ENCODE assay signal across 1 cellular context in the genomic region with DNA sequence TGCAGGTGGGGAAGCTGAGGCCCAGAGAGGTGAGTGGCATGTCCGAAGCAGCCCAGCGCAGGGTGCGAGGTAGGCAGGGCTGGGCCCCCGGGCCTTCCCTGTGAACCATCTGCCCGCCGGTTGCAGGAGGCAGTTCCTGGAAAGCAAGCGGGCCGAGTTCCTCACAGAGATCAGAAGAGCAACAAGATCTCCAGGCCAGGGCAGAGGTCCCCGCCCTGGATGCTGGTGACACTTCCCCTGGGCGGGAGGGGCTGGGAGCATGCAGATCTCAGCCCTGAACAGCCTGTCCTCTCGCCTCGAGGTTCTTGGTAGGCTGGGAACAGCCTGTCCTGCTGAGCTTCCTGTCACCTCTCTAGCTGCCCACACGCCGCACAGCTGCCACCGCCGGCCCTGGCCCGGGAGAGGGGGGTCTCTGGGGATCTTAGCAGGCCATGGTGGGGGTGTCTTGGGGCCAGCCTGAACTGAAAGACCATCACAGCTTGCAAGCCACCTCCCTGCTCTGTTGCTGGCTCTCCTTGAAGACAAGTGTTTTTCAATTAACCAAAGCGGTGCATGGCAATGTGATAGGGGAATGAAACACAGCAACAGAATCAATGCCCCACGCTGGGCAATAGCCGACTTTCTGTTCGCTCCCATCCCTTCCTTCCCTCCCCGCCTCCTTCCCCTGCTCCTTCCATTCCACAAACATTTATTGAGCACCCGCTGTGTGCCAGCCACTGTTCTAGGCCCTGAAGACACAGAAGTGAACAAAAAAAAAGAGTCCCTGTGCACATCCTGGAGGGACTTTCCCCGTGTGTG.
TF ChIP-seq lines count a peak whose summit lies in the region.

No MANE protein-coding gene starts in this region.

TF ChIP-seq in HepG2, 621 proteins besides CTCF, POLR2A, EP300 and RAD21 (continued from another document and continues in another):
- TF ChIP-seq, protein P1, sequence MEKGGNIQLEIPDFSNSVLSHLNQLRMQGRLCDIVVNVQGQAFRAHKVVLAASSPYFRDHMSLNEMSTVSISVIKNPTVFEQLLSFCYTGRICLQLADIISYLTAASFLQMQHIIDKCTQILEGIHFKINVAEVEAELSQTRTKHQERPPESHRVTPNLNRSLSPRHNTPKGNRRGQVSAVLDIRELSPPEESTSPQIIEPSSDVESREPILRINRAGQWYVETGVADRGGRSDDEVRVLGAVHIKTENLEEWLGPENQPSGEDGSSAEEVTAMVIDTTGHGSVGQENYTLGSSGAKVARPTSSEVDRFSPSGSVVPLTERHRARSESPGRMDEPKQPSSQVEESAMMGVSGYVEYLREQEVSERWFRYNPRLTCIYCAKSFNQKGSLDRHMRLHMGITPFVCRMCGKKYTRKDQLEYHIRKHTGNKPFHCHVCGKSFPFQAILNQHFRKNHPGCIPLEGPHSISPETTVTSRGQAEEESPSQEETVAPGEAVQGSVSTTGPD (CRISPR knock-in tag; IDR thresholded peaks at IDR 0.05), result no peak
- no peak for TF ChIP-seq ZNF296 (CRISPR knock-in tag; conservative IDR thresholded peaks at IDR 0.05)
- TF ChIP-seq CHD2 (IDR thresholded peaks at IDR 0.05; ENCODE audit: low read depth, low read length), result no peak
- no peak for TF ChIP-seq DNMT1 (CRISPR knock-in tag; IDR thresholded peaks at IDR 0.05)
- TF ChIP-seq ZNF34 (CRISPR knock-in tag; IDR thresholded peaks at IDR 0.05; ENCODE audit: borderline replicate concordance), result no peak
- no peak for TF ChIP-seq ZNF343 (CRISPR knock-in tag; IDR thresholded peaks at IDR 0.05)
- TF ChIP-seq, protein P2, sequence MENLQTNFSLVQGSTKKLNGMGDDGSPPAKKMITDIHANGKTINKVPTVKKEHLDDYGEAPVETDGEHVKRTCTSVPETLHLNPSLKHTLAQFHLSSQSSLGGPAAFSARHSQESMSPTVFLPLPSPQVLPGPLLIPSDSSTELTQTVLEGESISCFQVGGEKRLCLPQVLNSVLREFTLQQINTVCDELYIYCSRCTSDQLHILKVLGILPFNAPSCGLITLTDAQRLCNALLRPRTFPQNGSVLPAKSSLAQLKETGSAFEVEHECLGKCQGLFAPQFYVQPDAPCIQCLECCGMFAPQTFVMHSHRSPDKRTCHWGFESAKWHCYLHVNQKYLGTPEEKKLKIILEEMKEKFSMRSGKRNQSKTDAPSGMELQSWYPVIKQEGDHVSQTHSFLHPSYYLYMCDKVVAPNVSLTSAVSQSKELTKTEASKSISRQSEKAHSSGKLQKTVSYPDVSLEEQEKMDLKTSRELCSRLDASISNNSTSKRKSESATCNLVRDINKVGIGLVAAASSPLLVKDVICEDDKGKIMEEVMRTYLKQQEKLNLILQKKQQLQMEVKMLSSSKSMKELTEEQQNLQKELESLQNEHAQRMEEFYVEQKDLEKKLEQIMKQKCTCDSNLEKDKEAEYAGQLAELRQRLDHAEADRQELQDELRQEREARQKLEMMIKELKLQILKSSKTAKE (CRISPR knock-in tag; IDR thresholded peaks at IDR 0.05; ENCODE audit: borderline replicate concordance), result peak; percentile 86
- TF ChIP-seq, protein P3, sequence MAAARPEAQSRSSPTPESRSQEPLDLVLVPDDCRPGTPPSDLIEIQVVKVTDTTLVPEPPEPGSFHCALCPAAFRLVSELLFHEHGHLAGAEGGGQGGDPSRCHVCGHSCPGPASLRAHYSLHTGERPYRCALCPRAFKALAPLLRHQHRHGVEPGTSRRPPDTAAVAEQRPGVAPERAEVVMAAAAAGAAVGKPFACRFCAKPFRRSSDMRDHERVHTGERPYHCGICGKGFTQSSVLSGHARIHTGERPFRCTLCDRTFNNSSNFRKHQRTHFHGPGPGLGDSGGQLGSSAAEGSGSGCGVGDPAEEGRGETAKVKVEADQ (CRISPR knock-in tag; IDR thresholded peaks at IDR 0.05; ENCODE audit: borderline replicate concordance), result no peak
- TF ChIP-seq ZBTB20 (CRISPR knock-in tag; IDR thresholded peaks at IDR 0.05; ENCODE audit: borderline replicate concordance, low read depth), result no peak
- TF ChIP-seq, protein P4, sequence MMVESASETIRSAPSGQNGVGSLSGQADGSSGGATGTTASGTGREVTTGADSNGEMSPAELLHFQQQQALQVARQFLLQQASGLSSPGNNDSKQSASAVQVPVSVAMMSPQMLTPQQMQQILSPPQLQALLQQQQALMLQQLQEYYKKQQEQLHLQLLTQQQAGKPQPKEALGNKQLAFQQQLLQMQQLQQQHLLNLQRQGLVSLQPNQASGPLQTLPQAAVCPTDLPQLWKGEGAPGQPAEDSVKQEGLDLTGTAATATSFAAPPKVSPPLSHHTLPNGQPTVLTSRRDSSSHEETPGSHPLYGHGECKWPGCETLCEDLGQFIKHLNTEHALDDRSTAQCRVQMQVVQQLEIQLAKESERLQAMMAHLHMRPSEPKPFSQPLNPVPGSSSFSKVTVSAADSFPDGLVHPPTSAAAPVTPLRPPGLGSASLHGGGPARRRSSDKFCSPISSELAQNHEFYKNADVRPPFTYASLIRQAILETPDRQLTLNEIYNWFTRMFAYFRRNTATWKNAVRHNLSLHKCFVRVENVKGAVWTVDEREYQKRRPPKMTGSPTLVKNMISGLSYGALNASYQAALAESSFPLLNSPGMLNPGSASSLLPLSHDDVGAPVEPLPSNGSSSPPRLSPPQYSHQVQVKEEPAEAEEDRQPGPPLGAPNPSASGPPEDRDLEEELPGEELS (CRISPR knock-in tag; IDR thresholded peaks at IDR 0.05), result peak; percentile 44; the same call in 1 of the 2 replicates
- no peak for TF ChIP-seq ZNF792 (CRISPR knock-in tag; IDR thresholded peaks at IDR 0.05)
- TF ChIP-seq POLR2AphosphoS5 (IDR thresholded peaks at IDR 0.05; ENCODE audit: low read depth, low read length), result no peak
- peak; percentile 52; the same call in 1 of the 2 replicates for TF ChIP-seq KDM3A (CRISPR knock-in tag; IDR thresholded peaks at IDR 0.05; ENCODE audit: low read depth)
- no peak for TF ChIP-seq XRCC5 (optimal IDR thresholded peaks at IDR 0.05; ENCODE audit: low read length)
- TF ChIP-seq POLR2G (IDR thresholded peaks at IDR 0.05; ENCODE audit: low read depth, low read length), result no peak
- no peak for TF ChIP-seq TSC22D2 (CRISPR knock-in tag; IDR thresholded peaks at IDR 0.05; ENCODE audit: borderline replicate concordance)
- no peak; the same call in 1 of the 2 replicates for TF ChIP-seq SOX5 (CRISPR knock-in tag; IDR thresholded peaks at IDR 0.05; ENCODE audit: borderline replicate concordance)
- TF ChIP-seq ATF7-NPFF (CRISPR knock-in tag; IDR thresholded peaks at IDR 0.05; ENCODE audit: low read depth), result no peak
- no peak for TF ChIP-seq NR1H2 (CRISPR knock-in tag; IDR thresholded peaks at IDR 0.05; ENCODE audit: borderline replicate concordance, low read depth)
- TF ChIP-seq, protein P5, sequence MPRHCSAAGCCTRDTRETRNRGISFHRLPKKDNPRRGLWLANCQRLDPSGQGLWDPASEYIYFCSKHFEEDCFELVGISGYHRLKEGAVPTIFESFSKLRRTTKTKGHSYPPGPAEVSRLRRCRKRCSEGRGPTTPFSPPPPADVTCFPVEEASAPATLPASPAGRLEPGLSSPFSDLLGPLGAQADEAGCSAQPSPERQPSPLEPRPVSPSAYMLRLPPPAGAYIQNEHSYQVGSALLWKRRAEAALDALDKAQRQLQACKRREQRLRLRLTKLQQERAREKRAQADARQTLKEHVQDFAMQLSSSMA (CRISPR knock-in tag; IDR thresholded peaks at IDR 0.05), result no peak
- TF ChIP-seq, protein P6, sequence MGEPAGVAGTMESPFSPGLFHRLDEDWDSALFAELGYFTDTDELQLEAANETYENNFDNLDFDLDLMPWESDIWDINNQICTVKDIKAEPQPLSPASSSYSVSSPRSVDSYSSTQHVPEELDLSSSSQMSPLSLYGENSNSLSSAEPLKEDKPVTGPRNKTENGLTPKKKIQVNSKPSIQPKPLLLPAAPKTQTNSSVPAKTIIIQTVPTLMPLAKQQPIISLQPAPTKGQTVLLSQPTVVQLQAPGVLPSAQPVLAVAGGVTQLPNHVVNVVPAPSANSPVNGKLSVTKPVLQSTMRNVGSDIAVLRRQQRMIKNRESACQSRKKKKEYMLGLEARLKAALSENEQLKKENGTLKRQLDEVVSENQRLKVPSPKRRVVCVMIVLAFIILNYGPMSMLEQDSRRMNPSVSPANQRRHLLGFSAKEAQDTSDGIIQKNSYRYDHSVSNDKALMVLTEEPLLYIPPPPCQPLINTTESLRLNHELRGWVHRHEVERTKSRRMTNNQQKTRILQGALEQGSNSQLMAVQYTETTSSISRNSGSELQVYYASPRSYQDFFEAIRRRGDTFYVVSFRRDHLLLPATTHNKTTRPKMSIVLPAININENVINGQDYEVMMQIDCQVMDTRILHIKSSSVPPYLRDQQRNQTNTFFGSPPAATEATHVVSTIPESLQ (CRISPR knock-in tag; conservative IDR thresholded peaks at IDR 0.05), result no peak
- TF ChIP-seq ZSCAN25 (CRISPR knock-in tag; IDR thresholded peaks at IDR 0.05), result no peak
- no peak for TF ChIP-seq GABPA (IDR thresholded peaks at IDR 0.05; ENCODE audit: low read depth, low read length)
- TF ChIP-seq GABPA (CRISPR knock-in tag; IDR thresholded peaks at IDR 0.05; ENCODE audit: low read depth), result no peak
- TF ChIP-seq RFX1 (IDR thresholded peaks at IDR 0.05), result no peak
- no peak for TF ChIP-seq ZNF552 (CRISPR knock-in tag; IDR thresholded peaks at IDR 0.05; ENCODE audit: borderline replicate concordance)
- TF ChIP-seq, protein P7, sequence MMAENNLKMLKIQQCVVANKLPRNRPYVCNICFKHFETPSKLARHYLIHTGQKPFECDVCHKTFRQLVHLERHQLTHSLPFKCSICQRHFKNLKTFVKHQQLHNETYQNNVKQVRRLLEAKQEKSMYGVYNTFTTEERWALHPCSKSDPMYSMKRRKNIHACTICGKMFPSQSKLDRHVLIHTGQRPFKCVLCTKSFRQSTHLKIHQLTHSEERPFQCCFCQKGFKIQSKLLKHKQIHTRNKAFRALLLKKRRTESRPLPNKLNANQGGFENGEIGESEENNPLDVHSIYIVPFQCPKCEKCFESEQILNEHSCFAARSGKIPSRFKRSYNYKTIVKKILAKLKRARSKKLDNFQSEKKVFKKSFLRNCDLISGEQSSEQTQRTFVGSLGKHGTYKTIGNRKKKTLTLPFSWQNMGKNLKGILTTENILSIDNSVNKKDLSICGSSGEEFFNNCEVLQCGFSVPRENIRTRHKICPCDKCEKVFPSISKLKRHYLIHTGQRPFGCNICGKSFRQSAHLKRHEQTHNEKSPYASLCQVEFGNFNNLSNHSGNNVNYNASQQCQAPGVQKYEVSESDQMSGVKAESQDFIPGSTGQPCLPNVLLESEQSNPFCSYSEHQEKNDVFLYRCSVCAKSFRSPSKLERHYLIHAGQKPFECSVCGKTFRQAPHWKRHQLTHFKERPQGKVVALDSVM (CRISPR knock-in tag; IDR thresholded peaks at IDR 0.05), result no peak
- TF ChIP-seq TEAD3 (CRISPR knock-in tag; optimal IDR thresholded peaks at IDR 0.05; ENCODE audit: borderline replicate concordance), result peak; percentile 73
- TF ChIP-seq ZNF274 (CRISPR knock-in tag; IDR thresholded peaks at IDR 0.05), result no peak
- no peak for TF ChIP-seq SP4 (CRISPR knock-in tag; IDR thresholded peaks at IDR 0.05)
- TF ChIP-seq FOXM1 (CRISPR knock-in tag; IDR thresholded peaks at IDR 0.05), result no peak
- TF ChIP-seq NONO (IDR thresholded peaks at IDR 0.05), result no peak
- no peak for TF ChIP-seq NONO (CRISPR knock-in tag; conservative IDR thresholded peaks at IDR 0.05)
- no peak for TF ChIP-seq ZNF484 (CRISPR knock-in tag; IDR thresholded peaks at IDR 0.05; ENCODE audit: borderline replicate concordance, low read depth)
- no peak for TF ChIP-seq ZNF629 (CRISPR knock-in tag; conservative IDR thresholded peaks at IDR 0.05)
- TF ChIP-seq ELF1 (CRISPR knock-in tag; IDR thresholded peaks at IDR 0.05), result 0 out of 2 replicates have a peak, but pooled peaks have one; percentile 45
- TF ChIP-seq ZFP82 (CRISPR knock-in tag; IDR thresholded peaks at IDR 0.05; ENCODE audit: borderline replicate concordance), result no peak
- TF ChIP-seq ZNF543 (CRISPR knock-in tag; IDR thresholded peaks at IDR 0.05), result no peak
- TF ChIP-seq, protein P8, sequence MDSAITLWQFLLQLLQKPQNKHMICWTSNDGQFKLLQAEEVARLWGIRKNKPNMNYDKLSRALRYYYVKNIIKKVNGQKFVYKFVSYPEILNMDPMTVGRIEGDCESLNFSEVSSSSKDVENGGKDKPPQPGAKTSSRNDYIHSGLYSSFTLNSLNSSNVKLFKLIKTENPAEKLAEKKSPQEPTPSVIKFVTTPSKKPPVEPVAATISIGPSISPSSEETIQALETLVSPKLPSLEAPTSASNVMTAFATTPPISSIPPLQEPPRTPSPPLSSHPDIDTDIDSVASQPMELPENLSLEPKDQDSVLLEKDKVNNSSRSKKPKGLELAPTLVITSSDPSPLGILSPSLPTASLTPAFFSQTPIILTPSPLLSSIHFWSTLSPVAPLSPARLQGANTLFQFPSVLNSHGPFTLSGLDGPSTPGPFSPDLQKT (CRISPR knock-in tag; IDR thresholded peaks at IDR 0.05; ENCODE audit: borderline replicate concordance), result no peak
- TF ChIP-seq ATF7 (IDR thresholded peaks at IDR 0.05), result no peak
- TF ChIP-seq ATF7 (CRISPR knock-in tag; IDR thresholded peaks at IDR 0.05), result no peak
- TF ChIP-seq RARG (CRISPR knock-in tag; IDR thresholded peaks at IDR 0.05; ENCODE audit: low read depth), result no peak
- no peak for TF ChIP-seq RORA (CRISPR knock-in tag; IDR thresholded peaks at IDR 0.05)
- no peak for TF ChIP-seq ZNF670 (CRISPR knock-in tag; IDR thresholded peaks at IDR 0.05; ENCODE audit: borderline replicate concordance)
- TF ChIP-seq JUND (CRISPR knock-in tag; IDR thresholded peaks at IDR 0.05), result no peak; the same call in 1 of the 2 replicates
- no peak for TF ChIP-seq KLF9 (CRISPR knock-in tag; IDR thresholded peaks at IDR 0.05; ENCODE audit: low read depth)
- no peak for TF ChIP-seq ONECUT2 (CRISPR knock-in tag; IDR thresholded peaks at IDR 0.05)
- TF ChIP-seq, protein P9, sequence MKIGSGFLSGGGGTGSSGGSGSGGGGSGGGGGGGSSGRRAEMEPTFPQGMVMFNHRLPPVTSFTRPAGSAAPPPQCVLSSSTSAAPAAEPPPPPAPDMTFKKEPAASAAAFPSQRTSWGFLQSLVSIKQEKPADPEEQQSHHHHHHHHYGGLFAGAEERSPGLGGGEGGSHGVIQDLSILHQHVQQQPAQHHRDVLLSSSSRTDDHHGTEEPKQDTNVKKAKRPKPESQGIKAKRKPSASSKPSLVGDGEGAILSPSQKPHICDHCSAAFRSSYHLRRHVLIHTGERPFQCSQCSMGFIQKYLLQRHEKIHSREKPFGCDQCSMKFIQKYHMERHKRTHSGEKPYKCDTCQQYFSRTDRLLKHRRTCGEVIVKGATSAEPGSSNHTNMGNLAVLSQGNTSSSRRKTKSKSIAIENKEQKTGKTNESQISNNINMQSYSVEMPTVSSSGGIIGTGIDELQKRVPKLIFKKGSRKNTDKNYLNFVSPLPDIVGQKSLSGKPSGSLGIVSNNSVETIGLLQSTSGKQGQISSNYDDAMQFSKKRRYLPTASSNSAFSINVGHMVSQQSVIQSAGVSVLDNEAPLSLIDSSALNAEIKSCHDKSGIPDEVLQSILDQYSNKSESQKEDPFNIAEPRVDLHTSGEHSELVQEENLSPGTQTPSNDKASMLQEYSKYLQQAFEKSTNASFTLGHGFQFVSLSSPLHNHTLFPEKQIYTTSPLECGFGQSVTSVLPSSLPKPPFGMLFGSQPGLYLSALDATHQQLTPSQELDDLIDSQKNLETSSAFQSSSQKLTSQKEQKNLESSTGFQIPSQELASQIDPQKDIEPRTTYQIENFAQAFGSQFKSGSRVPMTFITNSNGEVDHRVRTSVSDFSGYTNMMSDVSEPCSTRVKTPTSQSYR (CRISPR knock-in tag; IDR thresholded peaks at IDR 0.05; ENCODE audit: borderline replicate concordance), result no peak
